ENCODE assay signal across 17 cellular contexts in the genomic region with DNA sequence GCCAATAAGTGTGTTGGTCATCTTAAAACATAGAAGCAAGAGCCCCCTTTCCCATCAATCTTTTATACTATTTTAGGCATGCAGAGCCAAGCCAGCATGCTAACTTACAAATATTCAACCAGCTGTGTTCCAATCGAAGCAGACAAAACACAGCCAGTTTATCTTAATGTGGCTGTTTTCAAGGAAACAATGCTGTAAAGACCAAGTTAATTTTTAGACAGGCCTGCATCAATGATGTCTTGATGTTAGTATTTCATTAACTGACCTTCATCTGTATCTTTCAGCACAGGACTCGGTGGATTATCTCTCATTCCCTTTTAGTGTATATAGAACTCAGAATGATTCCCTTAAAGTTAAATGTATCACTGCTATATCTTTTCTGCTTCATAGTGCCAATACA.
A peak's percentile ranks its signal among the peaks of the same experiment; 100 is the strongest.
DNase-seq lines count a peak whose midpoint lies in the region; ATAC-seq, FAIRE-seq and TF ChIP-seq lines count a peak whose summit lies in the region.
"Had no signal": no experiment of that assay in that cellular context is flagged by ENCODE, and none has a peak within 500 bp of the region (broad histone marks: within the 10 kb centered on the region; RNA-seq: fewer than 3 reads in every experiment).

No MANE protein-coding gene starts in this region.

- H4K20me1 ChIP-seq in hepatocyte (ENCODE audit: insufficient read depth, poor library complexity, severe bottlenecking), result no peaks in the 10 kb centered on the region

- H3K79me2 ChIP-seq in parathyroid adenoma, result no peaks in the 10 kb centered on the region
- H3K79me2 ChIP-seq in hepatocyte, result no peaks in the 10 kb centered on the region

- H3K4me1 ChIP-seq in parathyroid adenoma (no peaks in the 10 kb centered on the region), hepatocyte (ENCODE audit: insufficient read depth) (no peaks in the 10 kb centered on the region)
- H3K4me1 ChIP-seq: gastroesophageal sphincter had no signal

- H3K4me3 ChIP-seq in parathyroid adenoma (ENCODE audit: low read depth, low read length) (no peak overlapping the region), hepatocyte (no peak overlapping the region)
- H3K4me3 ChIP-seq: gastroesophageal sphincter had no signal

- peak overlapping the region; percentile 16 for H3K4me2 ChIP-seq in parathyroid adenoma (ENCODE audit: low read length)
- H3K4me2 ChIP-seq in hepatocyte, result no peak overlapping the region

- H3K4me1 Mint-ChIP-seq in activated B cell treated with CpG ODN at 0.5 μM for 24 hours, result peaks cover 26% of the 10 kb centered on the region
- peaks cover 6% of the 10 kb centered on the region for H3K4me1 Mint-ChIP-seq in activated T-helper 1 cell treated with anti-CD3 and anti-CD28 coated beads, Interleukin-12 subunit alpha, Interleukin-12 subunit beta, Interleukin-2, Interleukin-4 antibody, amounts not matched to agents 30 ng/mL and 10 ng/mL and 1 ng/mL, durations not matched to agents 14 hours and 24 hours and 36 hours (ENCODE audit: low read depth)
- H3K4me1 Mint-ChIP-seq: activated naive CD8-positive, alpha-beta T cell treated with anti-CD3 and anti-CD28 coated beads for 36 hours had no signal

- CTCF ChIA-PET in activated B cell treated with CpG ODN at 0.5 μM for 24 hours (lab: Charles Lee), result no interaction called here

- no peaks in the 10 kb centered on the region for H3K36me3 Mint-ChIP-seq in activated B cell treated with CpG ODN at 0.5 μM for 24 hours (ENCODE audit: low read depth)
- no peaks in the 10 kb centered on the region for H3K36me3 Mint-ChIP-seq in activated T-helper 1 cell treated with anti-CD3 and anti-CD28 coated beads, Interleukin-12 subunit alpha, Interleukin-12 subunit beta, Interleukin-2, Interleukin-4 antibody, amounts not matched to agents 30 ng/mL and 10 ng/mL and 1 ng/mL, durations not matched to agents 14 hours and 24 hours and 36 hours (ENCODE audit: low read depth)
- H3K36me3 Mint-ChIP-seq: activated naive CD8-positive, alpha-beta T cell treated with anti-CD3 and anti-CD28 coated beads for 36 hours had no signal

- DNase-seq in H54 (ENCODE audit: insufficient read length, low spot score) (no peak), activated B cell treated with CpG ODN at 0.5 μM for 24 hours (no peak), GOT3 (lab: John Stamatoyannopoulos, UW) (no peak), hepatocyte (ENCODE audit: low spot score) (no peak), UCSD-AML1 (lab: John Stamatoyannopoulos, UW; ENCODE audit: unreplicated experiment) (no peak)
- no peak for DNase-seq in activated T-helper 1 cell treated with anti-CD3 and anti-CD28 coated beads, Interleukin-12 subunit alpha, Interleukin-12 subunit beta, Interleukin-2, Interleukin-4 antibody, amounts not matched to agents 30 ng/mL and 10 ng/mL and 1 ng/mL, durations not matched to agents 14 hours and 24 hours and 36 hours (ENCODE audit: low spot score)
- DNase-seq: activated CD8-positive, alpha-beta memory T cell treated with anti-CD3 and anti-CD28 coated beads, Interleukin-2, amount 50 U/mL, for 4 hours; activated naive CD8-positive, alpha-beta T cell treated with anti-CD3 and anti-CD28 coated beads for 36 hours; IMR-90; NCI-H1417; NCI-H446 treated with DMSO at 0.1 percent for 48 hours; posterior cingulate gyrus; transverse colon had no signal

- no peaks in the 10 kb centered on the region for H3K9me3 Mint-ChIP-seq in activated B cell treated with CpG ODN at 0.5 μM for 24 hours
- peaks cover 11% of the 10 kb centered on the region for H3K9me3 Mint-ChIP-seq in activated T-helper 1 cell treated with anti-CD3 and anti-CD28 coated beads, Interleukin-12 subunit alpha, Interleukin-12 subunit beta, Interleukin-2, Interleukin-4 antibody, amounts not matched to agents 30 ng/mL and 10 ng/mL and 1 ng/mL, durations not matched to agents 14 hours and 24 hours and 36 hours

- H3K9me3 ChIP-seq in parathyroid adenoma (ENCODE audit: control insufficient read depth, low read length) (no peaks in the 10 kb centered on the region), hepatocyte (ENCODE audit: low read depth) (no peaks in the 10 kb centered on the region)
- H3K9me3 ChIP-seq: gastroesophageal sphincter, transverse colon had no signal

- no peak overlapping the region for H3K27ac ChIP-seq in parathyroid adenoma
- H3K27ac ChIP-seq in hepatocyte, result no peak overlapping the region
- H3K27ac ChIP-seq: gastroesophageal sphincter, transverse colon had no signal

- peak; percentile 84 for FAIRE-seq in H54 (lab: Jason Lieb, UNC)
- FAIRE-seq: endometrium had no signal

- H3K27me3 ChIP-seq in parathyroid adenoma (ENCODE audit: control insufficient read depth, insufficient read depth, low read length) (no peaks in the 10 kb centered on the region), hepatocyte (no peaks in the 10 kb centered on the region)
- H3K27me3 ChIP-seq: gastroesophageal sphincter, transverse colon had no signal

- H3K36me3 ChIP-seq in parathyroid adenoma (ENCODE audit: control insufficient read depth, insufficient read depth, low read length), result no peaks in the 10 kb centered on the region
- H3K36me3 ChIP-seq in hepatocyte (replicated peaks; ENCODE audit: insufficient read depth, low read depth), result no peaks in the 10 kb centered on the region
- H3K36me3 ChIP-seq: gastroesophageal sphincter, transverse colon had no signal

- intact Hi-C loops in activated B cell treated with CpG ODN at 0.5 μM for 24 hours (cut with micrococcal nuclease), result no loop called here
- intact Hi-C loops in activated T-helper 1 cell treated with anti-CD3 and anti-CD28 coated beads, Interleukin-12 subunit alpha, Interleukin-12 subunit beta, Interleukin-2, Interleukin-4 antibody, amounts not matched to agents 30 ng/mL and 10 ng/mL and 1 ng/mL, durations not matched to agents 14 hours and 24 hours and 36 hours (cut with micrococcal nuclease), result no loop called here

- ATAC-seq in GM18508 (IDR thresholded peaks at IDR 0.05; ENCODE audit: insufficient read depth, unreplicated experiment) (peak; percentile 43), activated B cell treated with CpG ODN at 0.5 μM for 24 hours (ENCODE audit: low read depth) (no peak)
- ATAC-seq: gastroesophageal sphincter had no signal

- no peaks in the 10 kb centered on the region for H3K9me2 ChIP-seq in hepatocyte (replicated peaks; ENCODE audit: insufficient read depth)

- no peak for TF ChIP-seq CTCF in activated B cell treated with CpG ODN at 0.5 μM for 24 hours (IDR thresholded peaks at IDR 0.05)
- no peak for TF ChIP-seq CTCF in parathyroid adenoma (IDR thresholded peaks at IDR 0.05)
- TF ChIP-seq CTCF in hepatocyte (IDR thresholded peaks at IDR 0.05; ENCODE audit: poor library complexity), result no peak

- POLR2A ChIA-PET in activated B cell treated with CpG ODN at 0.5 μM for 24 hours (lab: Charles Lee), result no interaction called here

- H3K4me3 Mint-ChIP-seq in activated B cell treated with CpG ODN at 0.5 μM for 24 hours, result no peak overlapping the region
- H3K4me3 Mint-ChIP-seq in activated T-helper 1 cell treated with anti-CD3 and anti-CD28 coated beads, Interleukin-12 subunit alpha, Interleukin-12 subunit beta, Interleukin-2, Interleukin-4 antibody, amounts not matched to agents 30 ng/mL and 10 ng/mL and 1 ng/mL, durations not matched to agents 14 hours and 24 hours and 36 hours, result no peak overlapping the region
- H3K4me3 Mint-ChIP-seq: activated naive CD8-positive, alpha-beta T cell treated with anti-CD3 and anti-CD28 coated beads for 36 hours had no signal

- WGBS in hepatocyte (ENCODE audit: low lambda C conversion rate, missing lambda C conversion rate), result 37% methylated on average over 2 of the region's 2 CpGs

- TF ChIP-seq POLR2A in H54 (IDR thresholded peaks at IDR 0.05; ENCODE audit: low read depth, low read length), result no peak

- H3K27me3 Mint-ChIP-seq in activated B cell treated with CpG ODN at 0.5 μM for 24 hours, result no peaks in the 10 kb centered on the region
- H3K27me3 Mint-ChIP-seq in activated T-helper 1 cell treated with anti-CD3 and anti-CD28 coated beads, Interleukin-12 subunit alpha, Interleukin-12 subunit beta, Interleukin-2, Interleukin-4 antibody, amounts not matched to agents 30 ng/mL and 10 ng/mL and 1 ng/mL, durations not matched to agents 14 hours and 24 hours and 36 hours (ENCODE audit: insufficient read depth), result no peaks in the 10 kb centered on the region
- H3K27me3 Mint-ChIP-seq: activated naive CD8-positive, alpha-beta T cell treated with anti-CD3 and anti-CD28 coated beads for 36 hours had no signal

- H2AFZ ChIP-seq in parathyroid adenoma (no peak overlapping the region), hepatocyte (no peak overlapping the region)

- no peak overlapping the region for H3K9ac ChIP-seq in parathyroid adenoma

- peak overlapping the region; percentile 72 for H3K27ac Mint-ChIP-seq in activated B cell treated with CpG ODN at 0.5 μM for 24 hours
- H3K27ac Mint-ChIP-seq in activated T-helper 1 cell treated with anti-CD3 and anti-CD28 coated beads, Interleukin-12 subunit alpha, Interleukin-12 subunit beta, Interleukin-2, Interleukin-4 antibody, amounts not matched to agents 30 ng/mL and 10 ng/mL and 1 ng/mL, durations not matched to agents 14 hours and 24 hours and 36 hours, result no peak overlapping the region
- H3K27ac Mint-ChIP-seq: activated naive CD8-positive, alpha-beta T cell treated with anti-CD3 and anti-CD28 coated beads for 36 hours had no signal
